ENCODE assay signal across 16 cellular contexts in genomic region chr7:7882888-7883287, GRCh38.
"Had no signal": no experiment of that assay in that cellular context is flagged by ENCODE, and none has a peak within 500 bp of the region (broad histone marks: within the 10 kb centered on the region; RNA-seq: fewer than 3 reads in every experiment).

No MANE protein-coding gene starts in this region.

- H3K27ac Mint-ChIP-seq: activated CD8-positive, alpha-beta T cell treated with anti-CD3 and anti-CD28 coated beads, Interleukin-2, amount 10 ng/mL, durations not matched to agents 7 days and 5 days; activated naive CD4-positive, alpha-beta T cell treated with anti-CD3 and anti-CD28 coated beads, Interleukin-2, amount 50 U/mL, for 72 hours had no signal

- H3K4me3 ChIP-seq: lung, psoas muscle, right lobe of liver, smooth muscle cell had no signal

- ATAC-seq: activated CD8-positive, alpha-beta T cell treated with anti-CD3 and anti-CD28 coated beads, Interleukin-2, amount 10 ng/mL, durations not matched to agents 7 days and 5 days; activated naive CD4-positive, alpha-beta T cell treated with anti-CD3 and anti-CD28 coated beads, Interleukin-2, amount 50 U/mL, for 72 hours; right lobe of liver had no signal

- H3K9me3 Mint-ChIP-seq: activated naive CD4-positive, alpha-beta T cell treated with anti-CD3 and anti-CD28 coated beads, Interleukin-2, amount 50 U/mL, for 72 hours; neural crest cell had no signal

- DNase-seq: activated CD4-positive, alpha-beta T cell treated with anti-CD3 and anti-CD28 coated beads for 4 hours; activated CD8-positive, alpha-beta memory T cell treated with anti-CD3 and anti-CD28 coated beads, Interleukin-2, amount 50 U/mL, for 4 hours; activated CD8-positive, alpha-beta T cell treated with anti-CD3 and anti-CD28 coated beads, Interleukin-2, amount 10 ng/mL, durations not matched to agents 7 days and 5 days; activated gamma-delta T cell; activated T-cell treated with anti-CD3 and anti-CD28 coated beads, Interleukin-2, amount 50 U/mL, for 48 hours; amniotic stem cell; midbrain; psoas muscle; right lobe of liver; stimulated activated CD4-positive, alpha-beta T cell treated with anti-CD3 and anti-CD28 coated beads, Interleukin-4, amount 100 ng/mL, for 4 hours; stimulated activated CD8-positive, alpha-beta memory T cell treated with anti-CD3 and anti-CD28 coated beads, Interleukin-4, amount 100 ng/mL, for 48 hours had no signal

- H3K4me1 ChIP-seq: right lobe of liver had no signal

- H3K27ac ChIP-seq: psoas muscle, right lobe of liver, VCaP had no signal

- H3K27me3 ChIP-seq: right lobe of liver had no signal

- H3K4me3 Mint-ChIP-seq: activated CD8-positive, alpha-beta T cell treated with anti-CD3 and anti-CD28 coated beads, Interleukin-2, amount 10 ng/mL, durations not matched to agents 7 days and 5 days; neural crest cell had no signal

- H3K4me1 Mint-ChIP-seq: neural crest cell had no signal

- H3K4me2 ChIP-seq: smooth muscle cell had no signal

- H3K36me3 ChIP-seq: right lobe of liver had no signal

- H3K36me3 Mint-ChIP-seq: activated naive CD4-positive, alpha-beta T cell treated with anti-CD3 and anti-CD28 coated beads, Interleukin-2, amount 50 U/mL, for 72 hours had no signal

- H3K9me3 ChIP-seq: psoas muscle, right lobe of liver had no signal
